10 cellular contexts compared by ENCODE assay signal in the genomic region with DNA sequence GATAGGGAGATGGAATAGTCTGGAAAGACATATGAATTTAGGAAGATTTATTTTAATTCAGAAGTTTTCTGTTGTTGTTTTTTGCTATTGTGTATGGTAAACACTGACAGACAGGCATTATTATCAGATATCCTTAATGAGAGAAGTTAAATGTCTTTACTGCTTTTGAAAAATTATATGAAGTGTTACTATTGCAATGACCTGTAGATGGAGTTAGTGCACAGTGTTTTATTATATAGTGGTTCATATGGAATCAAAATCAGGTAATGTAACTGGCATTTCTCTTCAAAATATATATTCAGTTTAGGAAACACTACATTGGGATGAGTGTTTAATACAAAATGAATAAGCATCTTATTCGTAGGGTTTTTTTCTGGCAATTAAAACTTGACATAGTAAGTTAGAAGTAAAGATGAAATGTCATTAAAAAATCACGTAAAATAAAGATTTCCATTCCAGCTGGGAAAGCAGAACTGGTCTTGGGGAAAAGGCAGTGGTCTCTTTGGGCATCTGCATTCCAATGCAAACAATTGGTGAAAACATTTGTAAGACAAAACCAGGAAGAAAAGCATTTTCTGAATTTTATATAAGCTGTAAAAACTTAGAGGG. TPM values are rescaled to one million over a fixed set of nuclear protein-coding genes. Genes with fewer than 3 reads are reported as not detected.
DNase-seq lines count a peak whose midpoint lies in the region; ATAC-seq and TF ChIP-seq lines count a peak whose summit lies in the region.
"Had no signal": no experiment of that assay in that cellular context is flagged by ENCODE, and none has a peak within 500 bp of the region (broad histone marks: within the 10 kb centered on the region; RNA-seq: fewer than 3 reads in every experiment).

No MANE protein-coding gene starts in this region.

- H3K4me1 ChIP-seq in Panc1 (ENCODE audit: control insufficient read depth, insufficient read depth, low read length) (no peaks in the 10 kb centered on the region), foreskin keratinocyte (no peaks in the 10 kb centered on the region), Peyer's patch (no peaks in the 10 kb centered on the region)
- H3K4me1 ChIP-seq: psoas muscle had no signal

- H3K9me3 ChIP-seq in Panc1 (ENCODE audit: control insufficient read depth, insufficient read depth, low read depth, low read length) (no peaks in the 10 kb centered on the region), Peyer's patch (no peaks in the 10 kb centered on the region)
- H3K9me3 ChIP-seq: psoas muscle had no signal

- TF ChIP-seq POLR2A in Peyer's patch (IDR thresholded peaks at IDR 0.05) = no peak

- BruUV-seq in Panc1 (replicated peaks; lab: Mats Ljungman, UMichigan) = no TSS peak

- in situ Hi-C loops in Panc1 (cut with HindIII; ENCODE audit: low pct_unique_long_range_greater_than_20kb, low sequenced_read_pairs) = no loop called here

- POLR2A ChIA-PET in Panc1 (lab: Charles Lee) = no interaction called here

- DNase-seq in AML-193 (lab: John Stamatoyannopoulos, UW) (peak; percentile 3 to 6), Panc1 (ENCODE audit: low read depth, low spot score) (no peak), foreskin keratinocyte (no peak), substantia nigra (lab: John Stamatoyannopoulos, UW) (no peak), NCI-H82 treated with DMSO at 0.1 percent for 48 hours (lab: John Stamatoyannopoulos, UW; ENCODE audit: unreplicated experiment) (no peak), GM19238 (ENCODE audit: insufficient read length, low spot score) (no peak), Peyer's patch (no peak)
- DNase-seq: MV-4-11, psoas muscle had no signal

- H3K36me3 ChIP-seq in Panc1 (ENCODE audit: control insufficient read depth, insufficient read depth, low read length) (no peaks in the 10 kb centered on the region; the same call in 1 of the 2 replicates), Peyer's patch (no peaks in the 10 kb centered on the region)

- H3K4me3 ChIP-seq in Panc1 (ENCODE audit: low read depth in 2 of 2, low read length in 2 of 2) (no peak overlapping the region), Peyer's patch (no peak overlapping the region)
- H3K4me3 ChIP-seq: psoas muscle had no signal

- H3K27ac ChIP-seq in Panc1 (ENCODE audit: low read length) (no peak overlapping the region), foreskin keratinocyte (no peak overlapping the region), substantia nigra (ENCODE audit: low read depth, low read length, poor library complexity, severe bottlenecking) (no peak overlapping the region), Peyer's patch (no peak overlapping the region)
- H3K27ac ChIP-seq: psoas muscle had no signal

- H3K27me3 ChIP-seq in Panc1 (ENCODE audit: control insufficient read depth, insufficient read depth, low read length) = peaks cover 9% of the 10 kb centered on the region; the same call in 1 of the 2 replicates
- no peaks in the 10 kb centered on the region for H3K27me3 ChIP-seq in foreskin keratinocyte
- H3K27me3 ChIP-seq in Peyer's patch = no peaks in the 10 kb centered on the region

- ATAC-seq in GM21360 (IDR thresholded peaks at IDR 0.05; ENCODE audit: unreplicated experiment) = peak; percentile 60
- no peak for ATAC-seq in Panc1
- ATAC-seq in foreskin keratinocyte = no peak
- ATAC-seq: psoas muscle had no signal

- CTCF ChIA-PET in Panc1 (lab: Charles Lee) = no interaction called here

- intact Hi-C loops in Panc1 (cut with micrococcal nuclease; ENCODE audit: unreplicated experiment) = loop anchor here (2.0 to 10.0 kb wide), 2 partner anchors 1495 to 1553 kb away; no protein-coding TSS in a partner anchor

- peak; percentile 43; the same call in 1 of the 2 replicates for TF ChIP-seq CTCF in Panc1 (IDR thresholded peaks at IDR 0.05)
- TF ChIP-seq CTCF in foreskin keratinocyte (conservative IDR thresholded peaks at IDR 0.05) = peak; percentile 40
- peak in 3 of 6 experiments; percentile 5 to 13 (median 12) for TF ChIP-seq CTCF in Peyer's patch (IDR thresholded peaks at IDR 0.05)

RNA-seq across cellular contexts. Expression of gene GABRA1, which starts 3.9 kb away (rescaled TPM):
- total RNA-seq in Panc1 (2021; ENCODE audit: unreplicated experiment) (not detected), foreskin keratinocyte (not detected in 2 replicates), Peyer's patch (not detected)
- not detected for polyA plus RNA-seq in Panc1 (2012; ENCODE audit: insufficient read length)
- not detected in 2 replicates for polyA plus RNA-seq in foreskin keratinocyte
- total RNA-seq: psoas muscle had no signal

Comparison
In these comparisons a context has a peak if more than half of its experiments do, and no peak if none do; other contexts are left out.
1. DNase-seq: peak in AML-193 (2 of 2); none in Panc1 (single experiment), foreskin keratinocyte (0 of 2), substantia nigra (0 of 49), NCI-H82 treated with DMSO at 0.1 percent for 48 hours (single experiment), GM19238 (single experiment) and Peyer's patch (0 of 3).